In genomic region chr7:70294512-70294911, GRCh38 we compare ENCODE assay signal across 23 cellular contexts.
DNase-seq lines count a peak whose midpoint lies in the region; ATAC-seq and TF ChIP-seq lines count a peak whose summit lies in the region.
"Had no signal": no experiment of that assay in that cellular context is flagged by ENCODE, and none has a peak within 500 bp of the region (broad histone marks: within the 10 kb centered on the region; RNA-seq: fewer than 3 reads in every experiment).

No MANE protein-coding gene starts in this region.

- WGBS in thyroid gland, 2 donors = 82 to 91% methylated on average over 8 of the region's 8 CpGs

- H3K4me1 ChIP-seq in BE2C (peaks cover 23% of the 10 kb centered on the region), thyroid gland (no peaks in the 10 kb centered on the region)
- H3K4me1 ChIP-seq: BLaER1 had no signal

- H3K4me3 ChIP-seq in BE2C (ENCODE audit: low read depth, low read length) = no peak overlapping the region
- H3K4me3 ChIP-seq in thyroid gland (replicated peaks in 1 of 3) = no peak overlapping the region
- H3K4me3 ChIP-seq: A549, BLaER1, GM12878 had no signal

- H3K9me3 ChIP-seq in BE2C = no peaks in the 10 kb centered on the region
- no peaks in the 10 kb centered on the region for H3K9me3 ChIP-seq in thyroid gland
- H3K9me3 ChIP-seq: A549, BLaER1 had no signal

- ATAC-seq in SK-N-SH treated with all-trans-retinoic acid at 6 μM for 48 hours (peak; percentile 40; the same call in 1 of the 3 replicates), HG03342 (IDR thresholded peaks at IDR 0.05; ENCODE audit: unreplicated experiment) (no peak)
- ATAC-seq: A549, GM12878 had no signal

- TF ChIP-seq CTCF in BE2C (IDR thresholded peaks at IDR 0.05; ENCODE audit: low read depth, low read length) (no peak), thyroid gland (IDR thresholded peaks at IDR 0.05) (no peak)

- DNase-seq in BE2C (peak; percentile 57), SK-N-DZ (ENCODE audit: low spot score) (peak; percentile 11), thyroid gland (no peak), putamen (ENCODE audit: low spot score) (no peak)
- DNase-seq: AML-193; C1 segment of cervical spinal cord; CD4-positive, alpha-beta memory T cell; CD4-positive, CD25-positive, alpha-beta regulatory T cell; CD8-positive, alpha-beta memory T cell; COR-L47; DMS 273 treated with DMSO at 0.1 percent for 48 hours; DMS153; DMS53; DMS79; DND-41; EL; GDM1 had no signal

- intact Hi-C loops in thyroid gland (cut with DNase I) = no loop called here

- TF ChIP-seq POLR2A in thyroid gland (IDR thresholded peaks at IDR 0.05) = no peak

- H3K27me3 ChIP-seq in BE2C (no peaks in the 10 kb centered on the region), thyroid gland (no peaks in the 10 kb centered on the region)
- H3K27me3 ChIP-seq: BLaER1 had no signal

- H3K36me3 ChIP-seq in BE2C (no peaks in the 10 kb centered on the region), thyroid gland (no peaks in the 10 kb centered on the region)

- H3K27ac ChIP-seq in thyroid gland = no peak overlapping the region
- H3K27ac ChIP-seq: 22Rv1, A549, BLaER1 had no signal

TF ChIP-seq in SK-N-SH treated with all-trans-retinoic acid at 6 μM for 48 hours, 23 proteins besides CTCF, POLR2A, EP300 and RAD21:
- TF ChIP-seq ESRRG (CRISPR knock-in tag; IDR thresholded peaks at IDR 0.05) (no peak), ZFP30 (CRISPR knock-in tag; IDR thresholded peaks at IDR 0.05) (no peak), TCF4 (CRISPR knock-in tag; IDR thresholded peaks at IDR 0.05; ENCODE audit: borderline replicate concordance) (peak; percentile 15; the same call in 1 of the 2 replicates)

Comparison
In these comparisons a context has a peak if more than half of its experiments do, and no peak if none do; other contexts are left out.
1. DNase-seq: peak in BE2C (single experiment) and SK-N-DZ (single experiment); none in thyroid gland (0 of 2) and putamen (single experiment).